ENCODE assay signal across 8 cellular contexts in genomic region chr5:74866653-74867162, GRCh38. TPM values are rescaled to one million over a fixed set of nuclear protein-coding genes. Genes with fewer than 3 reads are reported as not detected.
DNase-seq lines count a peak whose midpoint lies in the region; ATAC-seq, FAIRE-seq and TF ChIP-seq lines count a peak whose summit lies in the region.

No MANE protein-coding gene starts in this region.

- peak overlapping the region; percentile 92 for H3K9ac ChIP-seq in HCT116 (ENCODE audit: low read length)

- TF ChIP-seq RAD21 in HCT116 (IDR thresholded peaks at IDR 0.05; ENCODE audit: low read depth): no peak

- ATAC-seq in HCT116: peak; percentile 62

- peaks cover 28% of the 10 kb centered on the region for H3K27me3 Mint-ChIP-seq in activated T-helper 2 cell treated with anti-CD3 and anti-CD28 coated beads, Interferon-gamma antibody, Interleukin-2, Interleukin-4, amounts not matched to agents 10 μg/mL and 5 μg/mL and 100 μg/mL, durations not matched to agents 14 hours and 24 hours and 36 hours (ENCODE audit: low read depth)

- H3K4me2 ChIP-seq in HCT116 (ENCODE audit: low read length): peak overlapping the region; percentile 98

- peak overlapping the region; percentile 67 for H3K27ac ChIP-seq in A673 (ENCODE audit: low read depth, low read length, poor library complexity, severe bottlenecking)
- H3K27ac ChIP-seq in HCT116 (ENCODE audit: low read depth, low read length): peak overlapping the region; percentile 84
- H3K27ac ChIP-seq in skin epidermis: peak overlapping the region in 10 of 21 experiments; percentile 15 to 85 (median 56)

- peak overlapping the region; percentile 24 for H3K27ac Mint-ChIP-seq in activated T-helper 2 cell treated with anti-CD3 and anti-CD28 coated beads, Interferon-gamma antibody, Interleukin-2, Interleukin-4, amounts not matched to agents 10 μg/mL and 5 μg/mL and 100 μg/mL, durations not matched to agents 14 hours and 24 hours and 36 hours

- BruUV-seq in A673 (replicated peaks; lab: Mats Ljungman, UMichigan) (no TSS peak), HCT116 (replicated peaks; lab: Mats Ljungman, UMichigan) (no TSS peak)

- H3K4me1 Mint-ChIP-seq in activated T-helper 2 cell treated with anti-CD3 and anti-CD28 coated beads, Interferon-gamma antibody, Interleukin-2, Interleukin-4, amounts not matched to agents 10 μg/mL and 5 μg/mL and 100 μg/mL, durations not matched to agents 14 hours and 24 hours and 36 hours (ENCODE audit: low read depth): peaks cover 4% of the 10 kb centered on the region

- H3K4me3 ChIP-seq in A673 (ENCODE audit: low read depth, low read length, poor library complexity, severe bottlenecking) (peak overlapping the region; percentile 70), HCT116 (replicated peaks in 1 of 2; ENCODE audit: low read depth in 1 of 2, low read length in 2 of 2) (peak overlapping the region; percentile 75 to 91), iPS-11a (ENCODE audit: low read depth, low read length) (peak overlapping the region; percentile 76), skin epidermis (peak overlapping the region; percentile 36 to 79 (median 59))

- H3K4me3 Mint-ChIP-seq in activated T-helper 2 cell treated with anti-CD3 and anti-CD28 coated beads, Interferon-gamma antibody, Interleukin-2, Interleukin-4, amounts not matched to agents 10 μg/mL and 5 μg/mL and 100 μg/mL, durations not matched to agents 14 hours and 24 hours and 36 hours (ENCODE audit: low read depth): peak overlapping the region; percentile 78

- H3K36me3 Mint-ChIP-seq in activated T-helper 2 cell treated with anti-CD3 and anti-CD28 coated beads, Interferon-gamma antibody, Interleukin-2, Interleukin-4, amounts not matched to agents 10 μg/mL and 5 μg/mL and 100 μg/mL, durations not matched to agents 14 hours and 24 hours and 36 hours (ENCODE audit: low read depth): no peaks in the 10 kb centered on the region

- H3K79me2 ChIP-seq in HCT116 (ENCODE audit: insufficient read depth, low read length): peaks cover 40% of the 10 kb centered on the region

- no peaks in the 10 kb centered on the region for H3K9me3 Mint-ChIP-seq in activated T-helper 2 cell treated with anti-CD3 and anti-CD28 coated beads, Interferon-gamma antibody, Interleukin-2, Interleukin-4, amounts not matched to agents 10 μg/mL and 5 μg/mL and 100 μg/mL, durations not matched to agents 14 hours and 24 hours and 36 hours

- RAD21 ChIA-PET in HCT116 (lab: Charles Lee; ENCODE audit: low non-redundant PET in 1 of 2, low total read pairs in 2 of 2, uncharacterized antibody in 2 of 2, unreplicated experiment in 2 of 2): no interaction called here

- no peak for FAIRE-seq in GM12892 (lab: Jason Lieb, UNC)

- H3K9me3 ChIP-seq in A673 (ENCODE audit: low read depth, low read length, poor library complexity, severe bottlenecking) (no peaks in the 10 kb centered on the region), HCT116 (ENCODE audit: control insufficient read depth in 1 of 2, insufficient read depth in 1 of 2, low read depth in 1 of 2, low read length in 2 of 2) (no peaks in the 10 kb centered on the region)

- no peaks in the 10 kb centered on the region for H3K36me3 ChIP-seq in A673 (ENCODE audit: insufficient read depth, low read length, poor library complexity, severe bottlenecking)
- no peaks in the 10 kb centered on the region for H3K36me3 ChIP-seq in HCT116 (ENCODE audit: control insufficient read depth in 1 of 2, insufficient read depth in 2 of 2, low read length in 2 of 2)

- TF ChIP-seq POLR2A in HCT116 (IDR thresholded peaks at IDR 0.05; ENCODE audit: borderline replicate concordance, extremely low read depth, insufficient read depth, insufficient read length): no peak
- TF ChIP-seq POLR2A in GM12892 (IDR thresholded peaks at IDR 0.05; ENCODE audit: low read depth, low read length): no peak

- H3K9me2 ChIP-seq in HCT116 (ENCODE audit: insufficient read depth): no peaks in the 10 kb centered on the region

- H3K4me1 ChIP-seq in A673 (ENCODE audit: insufficient read depth, low read length, poor library complexity, severe bottlenecking) (peaks cover 4% of the 10 kb centered on the region), HCT116 (ENCODE audit: control insufficient read depth in 1 of 2, insufficient read depth in 2 of 2, low read length in 2 of 2) (peaks cover 8 to 19% of the 10 kb centered on the region in 2 experiments; a peak in 3 of 4 replicates)

- peak overlapping the region; percentile 92 for H2AFZ ChIP-seq in HCT116 (ENCODE audit: low read depth, low read length, poor library complexity, severe bottlenecking)

- intact Hi-C loops in A673 (cut with micrococcal nuclease; ENCODE audit: unreplicated experiment): no loop called here
- intact Hi-C loops in HCT116 (cut with micrococcal nuclease): no loop called here
- intact Hi-C loops in activated T-helper 2 cell treated with anti-CD3 and anti-CD28 coated beads, Interferon-gamma antibody, Interleukin-2, Interleukin-4, amounts not matched to agents 10 μg/mL and 5 μg/mL and 100 μg/mL, durations not matched to agents 14 hours and 24 hours and 36 hours (cut with micrococcal nuclease): no loop called here

- no peaks in the 10 kb centered on the region for H4K20me1 ChIP-seq in HCT116 (ENCODE audit: insufficient read depth)

- CTCF ChIA-PET in A673 (lab: Charles Lee) (no interaction called here), HCT116 (lab: Charles Lee) (no interaction called here)

- H3K27me3 ChIP-seq in A673 (replicated peaks; ENCODE audit: insufficient read depth, low read depth, low read length, poor library complexity) (peaks cover 2% of the 10 kb centered on the region), HCT116 (ENCODE audit: insufficient read depth, low read length) (no peaks in the 10 kb centered on the region)

- no peak for TF ChIP-seq CTCF in A673 (conservative IDR thresholded peaks at IDR 0.05; ENCODE audit: low read depth, low read length)
- TF ChIP-seq CTCF in HCT116 (IDR thresholded peaks at IDR 0.05 in 2 of 3, conservative IDR thresholded peaks at IDR 0.05 in 1 of 3; ENCODE audit: borderline replicate concordance in 1 of 3, insufficient read depth in 1 of 3, low read depth in 2 of 3, low read length in 2 of 3): no peak

- POLR2A ChIA-PET in A673 (lab: Charles Lee; ENCODE audit: low non-redundant PET) (no interaction called here), HCT116 (lab: Charles Lee) (no interaction called here)

- DNase-seq in A673 (ENCODE audit: low spot score): no peak
- DNase-seq in HCT116 (ENCODE audit: low read depth, low spot score): no peak
- DNase-seq in activated T-helper 2 cell treated with anti-CD3 and anti-CD28 coated beads, Interferon-gamma antibody, Interleukin-2, Interleukin-4, amounts not matched to agents 10 μg/mL and 5 μg/mL and 100 μg/mL, durations not matched to agents 14 hours and 24 hours and 36 hours (ENCODE audit: low spot score): no peak
- DNase-seq in GM12892 (ENCODE audit: insufficient read length): no peak
- no peak for DNase-seq in effector CD4-positive, alpha-beta T cell
- no peak for DNase-seq in SHP77 treated with DMSO at 0.1 percent for 48 hours (lab: John Stamatoyannopoulos, UW)

TF ChIP-seq in HCT116, 20 proteins besides CTCF, POLR2A, EP300 and RAD21:
- TF ChIP-seq CEBPB (IDR thresholded peaks at IDR 0.05; ENCODE audit: low read depth): no peak
- TF ChIP-seq FOSL1 (IDR thresholded peaks at IDR 0.05; ENCODE audit: low read depth): no peak
- TF ChIP-seq POLR2AphosphoS5 (IDR thresholded peaks at IDR 0.05; ENCODE audit: low read depth, low read length): peak; percentile 1; the same call in 1 of the 2 replicates
TF ChIP-seq in HCT116: peak in this region for 1.

RNA-seq across cellular contexts. Expression of gene FAM169A, which starts 0.5 kb away (rescaled TPM):
- total RNA-seq in A673 (2021) (10.5 and 11.2 TPM in 2 replicates), HCT116 (2021; ENCODE audit: unreplicated experiment) (23.2 TPM)
- 4.2 and 6.5 TPM in 2 replicates for polyA plus RNA-seq in HCT116 (2012)
- total RNA-seq in activated T-helper 2 cell treated with anti-CD3 and anti-CD28 coated beads, Interferon-gamma antibody, Interleukin-2, Interleukin-4, amounts not matched to agents 10 μg/mL and 5 μg/mL and 100 μg/mL, durations not matched to agents 14 hours and 24 hours and 36 hours: 1.9 and 2.1 TPM in 2 replicates
- 0.74 TPM for polyA plus RNA-seq in GM12892 (2012; ENCODE audit: missing spikeins)
